ENCODE assay signal across 12 cellular contexts in the genomic region with DNA sequence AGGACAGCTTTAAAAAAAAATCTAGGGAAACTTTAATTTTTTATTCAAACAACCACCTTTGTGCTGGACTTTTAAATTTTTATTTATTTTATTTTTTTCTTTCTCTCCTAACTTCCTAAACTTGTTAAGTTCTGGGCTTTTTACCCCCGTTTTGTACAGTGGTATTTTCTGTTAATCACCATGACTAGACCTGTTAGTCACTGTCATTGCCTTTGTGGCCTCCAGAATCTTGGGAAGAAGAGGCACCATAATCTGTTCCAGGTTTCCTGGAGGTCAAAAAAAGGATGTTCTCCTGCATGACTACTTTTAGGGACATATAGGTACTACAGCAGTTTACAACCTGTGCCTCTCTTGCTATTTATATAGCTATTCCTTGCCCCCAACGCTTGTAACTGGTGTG. TPM values are rescaled to one million over a fixed set of nuclear protein-coding genes. Genes with fewer than 3 reads are reported as not detected.
"Had no signal": no experiment of that assay in that cellular context is flagged by ENCODE, and none has a peak within 500 bp of the region (broad histone marks: within the 10 kb centered on the region; RNA-seq: fewer than 3 reads in every experiment).

No MANE protein-coding gene starts in this region.

- H3K27me3 Mint-ChIP-seq: activated naive CD8-positive, alpha-beta T cell treated with anti-CD3 and anti-CD28 coated beads for 36 hours; stimulated activated naive CD8-positive, alpha-beta T cell treated with anti-CD3 and anti-CD28 coated beads, Interleukin-15, Interleukin-2, amounts not matched to agents 100 ng/mL and 50 ng/mL, for 24 hours had no signal

- H3K9me3 Mint-ChIP-seq: natural killer cell treated with Interleukin-12 subunit alpha and Interleukin-12 subunit beta and Interleukin-15 and Interleukin-18, amount 100 ng/mL, for 72 hours had no signal

- H3K4me3 Mint-ChIP-seq: activated naive CD8-positive, alpha-beta T cell treated with anti-CD3 and anti-CD28 coated beads for 36 hours; natural killer cell treated with Interleukin-12 subunit alpha and Interleukin-12 subunit beta and Interleukin-15 and Interleukin-18, amount 100 ng/mL, for 72 hours; stimulated activated naive CD8-positive, alpha-beta T cell treated with anti-CD3 and anti-CD28 coated beads, Interleukin-15, Interleukin-2, amounts not matched to agents 100 ng/mL and 50 ng/mL, for 24 hours had no signal

- H3K4me3 ChIP-seq: breast epithelium, mucosa of descending colon, ovary, thoracic aorta had no signal

- H3K27ac Mint-ChIP-seq: activated naive CD8-positive, alpha-beta T cell treated with anti-CD3 and anti-CD28 coated beads for 36 hours; natural killer cell treated with Interleukin-12 subunit alpha and Interleukin-12 subunit beta and Interleukin-15 and Interleukin-18, amount 100 ng/mL, for 72 hours had no signal

- H3K9me3 ChIP-seq: mucosa of descending colon, ovary, thoracic aorta had no signal

- H3K27ac ChIP-seq: ovary, thoracic aorta had no signal

- H3K27me3 ChIP-seq: breast epithelium, ovary had no signal

- DNase-seq: activated CD4-positive, CD25-positive, alpha-beta regulatory T cell treated with anti-CD3 and anti-CD28 coated beads, Interleukin-2, amount 50 U/mL, for 72 hours; activated gamma-delta T cell treated with Interleukin-2 at 50 U/mL for 16 hours; activated naive CD8-positive, alpha-beta T cell treated with anti-CD3 and anti-CD28 coated beads for 36 hours; aorta; effector CD8-positive, alpha-beta T cell; mucosa of descending colon; ovary had no signal

- H3K4me1 ChIP-seq: breast epithelium had no signal

- H3K36me3 ChIP-seq: breast epithelium, ovary, thoracic aorta had no signal

- H3K36me3 Mint-ChIP-seq: activated naive CD8-positive, alpha-beta T cell treated with anti-CD3 and anti-CD28 coated beads for 36 hours; natural killer cell treated with Interleukin-12 subunit alpha and Interleukin-12 subunit beta and Interleukin-15 and Interleukin-18, amount 100 ng/mL, for 72 hours had no signal

RNA-seq across cellular contexts. Expression of gene STOX1, which starts 42.7 kb away (rescaled TPM):
- total RNA-seq: glomerular endothelial cell had no signal
- polyA plus RNA-seq: aorta had no signal
